In genomic region chr18:54250846-54251251, GRCh38 we compare ENCODE assay signal across 9 cellular contexts. TPM values are rescaled to one million over a fixed set of nuclear protein-coding genes. Genes with fewer than 3 reads are reported as not detected.
DNase-seq lines count a peak whose midpoint lies in the region; ATAC-seq and FAIRE-seq lines count a peak whose summit lies in the region.
"Had no signal": no experiment of that assay in that cellular context is flagged by ENCODE, and none has a peak within 500 bp of the region (broad histone marks: within the 10 kb centered on the region; RNA-seq: fewer than 3 reads in every experiment).

No MANE protein-coding gene starts in this region.

- no peaks in the 10 kb centered on the region for H3K9me3 Mint-ChIP-seq in activated naive CD8-positive, alpha-beta T cell treated with anti-CD3 and anti-CD28 coated beads for 36 hours
- H3K9me3 Mint-ChIP-seq in activated CD4-positive, alpha-beta memory T cell treated with anti-CD3 and anti-CD28 coated beads for 36 hours = no peaks in the 10 kb centered on the region

- peak overlapping the region; percentile 58 to 85 (median 72) for H3K27ac ChIP-seq in BLaER1 treated with 17β-estradiol and CSF1 and Interleukin-3, amounts not matched to agents 10 nM and 100 nM
- H3K27ac ChIP-seq: C4-2B had no signal

- POLR2A ChIA-PET in activated CD4-positive, alpha-beta memory T cell treated with anti-CD3 and anti-CD28 coated beads for 36 hours (lab: Charles Lee) = interaction anchor here (0.6 to 1.2 kb wide), 2 partner anchors 13 to 28 kb away, joined by 3 read pairs; no protein-coding TSS in a partner anchor

- H3K4me1 Mint-ChIP-seq in activated naive CD8-positive, alpha-beta T cell treated with anti-CD3 and anti-CD28 coated beads for 36 hours = peaks cover 19% of the 10 kb centered on the region
- peaks cover 24% of the 10 kb centered on the region for H3K4me1 Mint-ChIP-seq in activated CD4-positive, alpha-beta memory T cell treated with anti-CD3 and anti-CD28 coated beads for 36 hours (ENCODE audit: low read depth)

- H3K27ac Mint-ChIP-seq in activated naive CD8-positive, alpha-beta T cell treated with anti-CD3 and anti-CD28 coated beads for 36 hours = peak overlapping the region; percentile 58
- H3K27ac Mint-ChIP-seq in activated CD4-positive, alpha-beta memory T cell treated with anti-CD3 and anti-CD28 coated beads for 36 hours = no peak overlapping the region

- H3K27me3 ChIP-seq in BLaER1 treated with 17β-estradiol and CSF1 and Interleukin-3, amounts not matched to agents 10 nM and 100 nM = no peaks in the 10 kb centered on the region

- ATAC-seq in HG03045 (IDR thresholded peaks at IDR 0.05; ENCODE audit: unreplicated experiment) = peak; percentile 73

- no peaks in the 10 kb centered on the region for H3K36me3 Mint-ChIP-seq in activated naive CD8-positive, alpha-beta T cell treated with anti-CD3 and anti-CD28 coated beads for 36 hours
- no peaks in the 10 kb centered on the region for H3K36me3 Mint-ChIP-seq in activated CD4-positive, alpha-beta memory T cell treated with anti-CD3 and anti-CD28 coated beads for 36 hours

- H3K27me3 Mint-ChIP-seq in activated naive CD8-positive, alpha-beta T cell treated with anti-CD3 and anti-CD28 coated beads for 36 hours = no peaks in the 10 kb centered on the region
- peaks cover 2% of the 10 kb centered on the region for H3K27me3 Mint-ChIP-seq in activated CD4-positive, alpha-beta memory T cell treated with anti-CD3 and anti-CD28 coated beads for 36 hours

- H4K20me1 ChIP-seq in BLaER1 treated with 17β-estradiol and CSF1 and Interleukin-3, amounts not matched to agents 10 nM and 100 nM = no peaks in the 10 kb centered on the region

- FAIRE-seq in GM19239 (lab: Jason Lieb, UNC) = peak; percentile 94

- intact Hi-C loops in activated CD4-positive, alpha-beta memory T cell treated with anti-CD3 and anti-CD28 coated beads for 36 hours (cut with micrococcal nuclease) = loop anchor here (1.0 kb wide), 1 partner anchor 11 kb away; no protein-coding TSS in a partner anchor

- H3K4me3 Mint-ChIP-seq in activated naive CD8-positive, alpha-beta T cell treated with anti-CD3 and anti-CD28 coated beads for 36 hours = no peak overlapping the region
- no peak overlapping the region for H3K4me3 Mint-ChIP-seq in activated CD4-positive, alpha-beta memory T cell treated with anti-CD3 and anti-CD28 coated beads for 36 hours

- H3K4me3 ChIP-seq in BLaER1 treated with 17β-estradiol and CSF1 and Interleukin-3, amounts not matched to agents 10 nM and 100 nM = peak overlapping the region in 6 of 10 experiments; percentile 2 to 40 (median 18); a peak in 6 of 20 replicates

- peak overlapping the region in 10 of 11 experiments; percentile 37 to 74 (median 51); a peak in 16 of 22 replicates for H3K9ac ChIP-seq in BLaER1 treated with 17β-estradiol and CSF1 and Interleukin-3, amounts not matched to agents 10 nM and 100 nM

- peaks cover 0 to 7% (median 0%) of the 10 kb centered on the region in 11 experiments; a peak in 1 of 22 replicates for H3K9me3 ChIP-seq in BLaER1 treated with 17β-estradiol and CSF1 and Interleukin-3, amounts not matched to agents 10 nM and 100 nM (replicated peaks in 1 of 11)

- CTCF ChIA-PET in activated CD4-positive, alpha-beta memory T cell treated with anti-CD3 and anti-CD28 coated beads for 36 hours (lab: Charles Lee) = interaction anchor here (1.2 to 2.3 kb wide), 2 partner anchors 28 to 107 kb away, joined by 3 to 12 read pairs; partner anchors contain the start of genes C18orf54 and STARD6

- H3K4me2 ChIP-seq in BLaER1 treated with 17β-estradiol and CSF1 and Interleukin-3, amounts not matched to agents 10 nM and 100 nM = peak overlapping the region; percentile 62 to 90 (median 85)

- no peaks in the 10 kb centered on the region for H3K36me3 ChIP-seq in BLaER1 treated with 17β-estradiol and CSF1 and Interleukin-3, amounts not matched to agents 10 nM and 100 nM

- H3K4me1 ChIP-seq in BLaER1 treated with 17β-estradiol and CSF1 and Interleukin-3, amounts not matched to agents 10 nM and 100 nM = peaks cover 42 to 55% (median 49%) of the 10 kb centered on the region in 10 experiments

- no peak for DNase-seq in GM19239 (ENCODE audit: insufficient read length, low spot score)
- no peak for DNase-seq in activated naive CD8-positive, alpha-beta T cell treated with anti-CD3 and anti-CD28 coated beads for 36 hours
- DNase-seq in AG08395 (ENCODE audit: low spot score) = no peak
- DNase-seq in NCI-H146 (lab: John Stamatoyannopoulos, UW) = no peak
- DNase-seq in activated CD4-positive, alpha-beta memory T cell treated with anti-CD3 and anti-CD28 coated beads for 36 hours = no peak
- no peak for DNase-seq in NCI-H446 (lab: John Stamatoyannopoulos, UW)

RNA-seq across cellular contexts. Expression of gene POLI, which starts 18.5 kb away (rescaled TPM):
- 10 to 100 TPM; 10.3 to 11.2 TPM for total RNA-seq in activated naive CD8-positive, alpha-beta T cell treated with anti-CD3 and anti-CD28 coated beads for 36 hours
- total RNA-seq in activated CD4-positive, alpha-beta memory T cell treated with anti-CD3 and anti-CD28 coated beads for 36 hours = 10 to 100 TPM; 14.2 to 17.0 TPM

RNA-seq across cellular contexts. Expression of gene MBD2, which starts 26.4 kb away (rescaled TPM):
- 100 to 1,000 TPM; 116 to 133 TPM for total RNA-seq in activated naive CD8-positive, alpha-beta T cell treated with anti-CD3 and anti-CD28 coated beads for 36 hours
- 100 to 1,000 TPM; 131 to 140 TPM for total RNA-seq in activated CD4-positive, alpha-beta memory T cell treated with anti-CD3 and anti-CD28 coated beads for 36 hours
